In genomic region chr3:38204599-38205471, GRCh38 we compare ENCODE assay signal across 18 cellular contexts. TPM values are rescaled to one million over a fixed set of nuclear protein-coding genes. Genes with fewer than 3 reads are reported as not detected.
A peak's percentile ranks its signal among the peaks of the same experiment; 100 is the strongest.
DNase-seq lines count a peak whose midpoint lies in the region; ATAC-seq and TF ChIP-seq lines count a peak whose summit lies in the region.
"Had no signal": no experiment of that assay in that cellular context is flagged by ENCODE, and none has a peak within 500 bp of the region (broad histone marks: within the 10 kb centered on the region; RNA-seq: fewer than 3 reads in every experiment).

No MANE protein-coding gene starts in this region.

- H3K9me3 Mint-ChIP-seq in activated naive CD8-positive, alpha-beta T cell treated with anti-CD3 and anti-CD28 coated beads for 36 hours: peaks cover 1% of the 10 kb centered on the region
- H3K9me3 Mint-ChIP-seq in progenitor cell of endocrine pancreas (ENCODE audit: low read depth): no peaks in the 10 kb centered on the region

- peak; percentile 51 to 64 for ATAC-seq in activated CD4-positive, CD25-positive, alpha-beta regulatory T cell treated with anti-CD3 and anti-CD28 coated beads, Interleukin-2, amount 50 U/mL, for 24 hours
- ATAC-seq in HG02642 (IDR thresholded peaks at IDR 0.05; ENCODE audit: poor library complexity, unreplicated experiment) (no peak), HG03108 (IDR thresholded peaks at IDR 0.05; ENCODE audit: unreplicated experiment) (no peak)

- H3K36me3 Mint-ChIP-seq in activated naive CD8-positive, alpha-beta T cell treated with anti-CD3 and anti-CD28 coated beads for 36 hours: peaks cover 33% of the 10 kb centered on the region
- peaks cover 19% of the 10 kb centered on the region for H3K36me3 Mint-ChIP-seq in progenitor cell of endocrine pancreas (ENCODE audit: insufficient read depth)

- H3K27ac Mint-ChIP-seq in activated naive CD8-positive, alpha-beta T cell treated with anti-CD3 and anti-CD28 coated beads for 36 hours: peak overlapping the region; percentile 67
- H3K27ac Mint-ChIP-seq in progenitor cell of endocrine pancreas: peak overlapping the region; percentile 31

- TF ChIP-seq CTCF in progenitor cell of endocrine pancreas (IDR thresholded peaks at IDR 0.05; ENCODE audit: unreplicated experiment): no peak
- no peak for TF ChIP-seq CTCF in uterus (IDR thresholded peaks at IDR 0.05)

- no peaks in the 10 kb centered on the region for H3K27me3 Mint-ChIP-seq in activated naive CD8-positive, alpha-beta T cell treated with anti-CD3 and anti-CD28 coated beads for 36 hours
- no peaks in the 10 kb centered on the region for H3K27me3 Mint-ChIP-seq in progenitor cell of endocrine pancreas

- peaks cover 39% of the 10 kb centered on the region for H3K4me1 Mint-ChIP-seq in activated naive CD8-positive, alpha-beta T cell treated with anti-CD3 and anti-CD28 coated beads for 36 hours
- peaks cover 1% of the 10 kb centered on the region for H3K4me1 Mint-ChIP-seq in progenitor cell of endocrine pancreas (ENCODE audit: low read depth)

- intact Hi-C loops in uterus (cut with DNase I; ENCODE audit: low total_unique reads): no loop called here

- H3K36me3 ChIP-seq in KOPT-K1 (ENCODE audit: insufficient read depth, low read length) (peaks cover 66% of the 10 kb centered on the region), uterus (no peaks in the 10 kb centered on the region)

- TF ChIP-seq POLR2A in uterus (IDR thresholded peaks at IDR 0.05): no peak

- DNase-seq in activated CD4-positive, CD25-positive, alpha-beta regulatory T cell (lab: John Stamatoyannopoulos, UW): no peak
- DNase-seq in activated naive CD8-positive, alpha-beta T cell treated with anti-CD3 and anti-CD28 coated beads for 36 hours: no peak
- DNase-seq in progenitor cell of endocrine pancreas (ENCODE audit: low spot score, unreplicated experiment) (no peak), uterus (no peak)
- DNase-seq: lower lobe of right lung; MG63; NCI-H146; NCI-H2171; NCI-H69; nucleus accumbens; SHP77; stimulated activated CD4-positive, alpha-beta T cell treated with anti-CD3 and anti-CD28 coated beads, Interleukin-12 subunit alpha, Interleukin-12 subunit beta, amount 100 ng/mL, for 4 hours had no signal

- no peaks in the 10 kb centered on the region for H3K27me3 ChIP-seq in uterus
- H3K27me3 ChIP-seq: MG63 had no signal

- no peaks in the 10 kb centered on the region for H3K9me3 ChIP-seq in KOPT-K1 (ENCODE audit: insufficient read depth, low read length, poor library complexity, severe bottlenecking)
- no peaks in the 10 kb centered on the region for H3K9me3 ChIP-seq in uterus
- H3K9me3 ChIP-seq: lower lobe of right lung, MG63, thoracic aorta had no signal

- H3K4me1 ChIP-seq in uterus: no peaks in the 10 kb centered on the region
- H3K4me1 ChIP-seq: lower lobe of right lung had no signal

- H3K4me3 ChIP-seq in uterus: no peak overlapping the region
- H3K4me3 ChIP-seq: lower lobe of right lung, MG63, thoracic aorta had no signal

- H3K4me3 Mint-ChIP-seq in activated naive CD8-positive, alpha-beta T cell treated with anti-CD3 and anti-CD28 coated beads for 36 hours: no peak overlapping the region
- no peak overlapping the region for H3K4me3 Mint-ChIP-seq in progenitor cell of endocrine pancreas (ENCODE audit: low read depth)

- peak overlapping the region; percentile 15 for H3K27ac ChIP-seq in KOPT-K1 (ENCODE audit: low read depth, low read length, poor library complexity, severe bottlenecking)
- H3K27ac ChIP-seq in uterus: no peak overlapping the region
- H3K27ac ChIP-seq: 22Rv1, lower lobe of right lung, thoracic aorta had no signal

RNA-seq across cellular contexts. Expression of gene OXSR1, which starts 39.5 kb away (rescaled TPM):
- 10 to 100 TPM; 57.3 to 59.9 TPM for total RNA-seq in activated naive CD8-positive, alpha-beta T cell treated with anti-CD3 and anti-CD28 coated beads for 36 hours
- 55.5 and 56.3 TPM in 2 replicates for total RNA-seq in progenitor cell of endocrine pancreas
- total RNA-seq in uterus: 10 to 100 TPM; 12.9 to 45.6 (median 39.5) TPM

Comparison
In these comparisons a context has a peak if more than half of its experiments do, and no peak if none do; other contexts are left out.
1. ATAC-seq: peak in activated CD4-positive, CD25-positive, alpha-beta regulatory T cell treated with anti-CD3 and anti-CD28 coated beads, Interleukin-2, amount 50 U/mL, for 24 hours (2 of 2); none in HG02642 (single experiment) and HG03108 (single experiment).